ENCODE assay signal across 8 cellular contexts in the genomic region with DNA sequence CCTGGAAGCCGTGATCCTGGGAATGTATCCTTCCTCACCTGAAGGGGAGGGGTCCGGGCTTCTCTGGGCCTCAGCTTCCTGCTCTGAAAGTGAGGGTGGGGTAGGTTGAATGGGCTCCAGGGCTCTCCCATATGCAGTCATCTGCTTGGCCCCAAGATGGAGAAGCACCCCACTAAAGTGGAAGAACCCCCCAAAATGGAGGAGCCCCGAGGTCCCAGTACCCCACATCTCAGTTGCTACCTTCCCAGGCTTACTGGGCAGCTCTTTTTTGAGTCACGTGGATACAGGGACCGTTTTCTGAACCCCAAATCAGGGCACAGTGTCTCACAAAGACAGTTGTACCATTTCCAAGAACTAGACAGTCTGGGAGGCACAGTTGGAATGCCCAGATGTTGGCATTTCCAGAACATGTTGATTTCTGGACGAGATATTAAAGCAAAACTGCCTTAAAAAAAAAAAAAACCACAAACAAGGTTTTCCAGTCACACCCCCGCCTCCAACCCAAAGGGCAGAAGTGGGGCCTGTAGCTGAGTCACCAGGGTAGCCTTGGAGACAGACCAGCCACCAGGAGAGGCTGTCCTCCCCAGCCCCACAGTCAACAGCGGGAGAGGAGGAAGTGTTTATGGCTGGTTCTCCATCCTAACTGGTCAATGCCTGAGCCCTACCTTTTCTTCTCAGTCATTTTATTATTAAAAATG. TPM values are rescaled to one million over a fixed set of nuclear protein-coding genes. Genes with fewer than 3 reads are reported as not detected.
DNase-seq lines count a peak whose midpoint lies in the region; ATAC-seq and TF ChIP-seq lines count a peak whose summit lies in the region.

No MANE protein-coding gene starts in this region.

- POLR2A ChIA-PET in MCF 10A (lab: Yijun Ruan, JAX): interaction anchor here (0.5 to 0.8 kb wide), 4 partner anchors 10 to 147 kb away, joined by 3 to 4 read pairs (median 3); partner anchors contain the start of gene ANGEL1

- no peaks in the 10 kb centered on the region for H3K27me3 Mint-ChIP-seq in MCF 10A (ENCODE audit: insufficient read depth, unreplicated experiment)

- H3K9me3 Mint-ChIP-seq in MCF 10A (ENCODE audit: unreplicated experiment): no peaks in the 10 kb centered on the region

- DNase-seq in ACHN (peak; percentile 44), M059J (ENCODE audit: low read depth) (peak; percentile 87), MCF 10A (ENCODE audit: unreplicated experiment) (peak; percentile 77), kidney glomerular epithelial cell (lab: John Stamatoyannopoulos, UW) (peak; percentile 66), stromal cell of bone marrow (ENCODE audit: low read depth) (peak; percentile 78)
- no peak for DNase-seq in activated CD4-positive, CD25-positive, alpha-beta regulatory T cell (lab: John Stamatoyannopoulos, UW)
- DNase-seq in activated naive CD4-positive, alpha-beta T cell treated with Interleukin-2 at 50 U/mL for 16 hours: no peak

- TF ChIP-seq CTCF in MCF 10A (IDR thresholded peaks at IDR 0.05; ENCODE audit: unreplicated experiment): no peak

- no peak overlapping the region for H3K4me3 Mint-ChIP-seq in MCF 10A (ENCODE audit: unreplicated experiment)

- intact Hi-C loops in MCF 10A (cut with micrococcal nuclease): no loop called here

- peaks cover 5% of the 10 kb centered on the region for H3K36me3 Mint-ChIP-seq in MCF 10A (ENCODE audit: insufficient read depth, unreplicated experiment)

- H3K4me1 Mint-ChIP-seq in MCF 10A (ENCODE audit: insufficient read depth, unreplicated experiment): no peaks in the 10 kb centered on the region

- BruUV-seq in MCF 10A (replicated peaks; lab: Mats Ljungman, UMichigan): no TSS peak

- ATAC-seq in HG02970 (IDR thresholded peaks at IDR 0.05; ENCODE audit: low FRiP score, unreplicated experiment): no peak

- no peak overlapping the region for H3K27ac Mint-ChIP-seq in MCF 10A (ENCODE audit: low read depth, unreplicated experiment)

- CTCF ChIA-PET in MCF 10A (lab: Yijun Ruan, JAX): interaction anchor here (0.6 to 1.4 kb wide), 5 partner anchors 8 to 1957 kb away, joined by 3 to 4 read pairs (median 3); no protein-coding TSS in a partner anchor

- in situ Hi-C loops in ACHN (cut with HindIII; ENCODE audit: low pct_ligation_motif_present, low pct_unique_long_range_greater_than_20kb, low sequenced_read_pairs): no loop called here

RNA-seq across cellular contexts. Expression of gene VASH1, which starts 12.1 kb away (rescaled TPM):
- total RNA-seq in M059J (2014; rRNA removed; shearing (Covaris generic)): 0.20 and 0.54 TPM in 2 replicates
- 0.35 and 0.54 TPM in 2 replicates for total RNA-seq in MCF 10A (2022)

RNA-seq across cellular contexts. Expression of gene ANGEL1, which starts 39.3 kb away (rescaled TPM):
- total RNA-seq in M059J (2014; rRNA removed; shearing (Covaris generic)): 1.0 and 6.6 TPM in 2 replicates
- 14.5 and 21.3 TPM in 2 replicates for total RNA-seq in MCF 10A (2022)

RNA-seq across cellular contexts. Expression of gene LRRC74A, which starts 52.9 kb away (rescaled TPM):
- total RNA-seq in M059J (2014; rRNA removed; shearing (Covaris generic)): not detected in 2 replicates
- not detected in 2 replicates for total RNA-seq in MCF 10A (2022)

Comparison
In these comparisons a context has a peak if more than half of its experiments do, and no peak if none do; other contexts are left out.
1. DNase-seq: peak in ACHN (single experiment), M059J (single experiment), MCF 10A (single experiment), kidney glomerular epithelial cell (single experiment) and stromal cell of bone marrow (single experiment); none in activated CD4-positive, CD25-positive, alpha-beta regulatory T cell (0 of 4) and activated naive CD4-positive, alpha-beta T cell treated with Interleukin-2 at 50 U/mL for 16 hours (single experiment).